ENCODE assay signal across 10 cellular contexts in the genomic region with DNA sequence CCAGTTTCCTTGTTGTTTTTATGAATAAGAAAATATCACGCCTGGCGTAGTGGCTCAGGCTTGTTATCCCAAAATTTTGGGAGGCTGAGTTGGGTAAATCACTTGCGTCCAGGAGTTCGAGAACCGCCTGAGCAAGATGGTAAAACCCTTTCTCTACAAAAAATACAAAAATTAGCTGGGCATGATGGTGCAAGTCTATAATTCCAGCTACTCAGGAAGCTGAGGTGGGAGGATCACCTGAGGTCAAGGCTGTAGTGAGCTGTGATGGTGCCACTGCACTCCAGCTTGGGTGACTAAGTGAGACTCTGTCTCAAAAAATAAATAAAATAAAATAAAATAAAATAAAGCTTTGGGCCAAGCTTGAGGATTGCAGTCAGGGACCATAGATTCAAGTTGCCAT.
"Had no signal": no experiment of that assay in that cellular context is flagged by ENCODE, and none has a peak within 500 bp of the region (broad histone marks: within the 10 kb centered on the region; RNA-seq: fewer than 3 reads in every experiment).

No MANE protein-coding gene starts in this region.

- H3K4me2 ChIP-seq: GM23338 had no signal

- H2AFZ ChIP-seq: GM23248, GM23338 had no signal

- H3K9me3 ChIP-seq: HAP-1 had no signal

- DNase-seq: GOT3, H7, H9, HCEC 1CT, HFFc6 had no signal

- H3K27ac ChIP-seq: GM23248 had no signal

- FAIRE-seq: H1, H54 had no signal

- H3K4me3 ChIP-seq: GM23248, GM23338, HAP-1 had no signal

- H3K36me3 ChIP-seq: HAP-1 had no signal
